In the genomic region with DNA sequence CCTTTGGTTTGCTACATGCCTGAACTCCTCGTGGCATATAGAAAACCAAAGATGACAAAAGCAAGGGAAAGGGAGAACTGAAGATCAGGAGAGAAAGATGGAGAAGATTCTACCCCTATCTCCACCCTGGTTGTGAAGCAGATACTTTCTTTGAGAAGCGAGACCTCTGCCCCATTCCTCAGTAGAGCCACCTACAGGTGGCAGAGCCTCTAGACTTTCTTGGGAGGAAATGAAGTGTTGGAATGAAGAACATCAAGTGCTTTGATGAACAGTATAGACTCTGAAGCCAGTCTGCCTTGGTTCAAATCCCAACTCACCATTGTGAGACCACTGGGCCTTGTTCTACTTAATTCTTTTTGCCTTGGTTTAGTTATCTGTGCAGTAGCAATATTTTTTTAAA, we compare ENCODE assay signal across 1 cellular context.
TF ChIP-seq lines count a peak whose summit lies in the region.

No MANE protein-coding gene starts in this region.

TF ChIP-seq in Ishikawa, 13 proteins besides CTCF, POLR2A, EP300 and RAD21 (continued from another document):
- TF ChIP-seq, protein P1, sequence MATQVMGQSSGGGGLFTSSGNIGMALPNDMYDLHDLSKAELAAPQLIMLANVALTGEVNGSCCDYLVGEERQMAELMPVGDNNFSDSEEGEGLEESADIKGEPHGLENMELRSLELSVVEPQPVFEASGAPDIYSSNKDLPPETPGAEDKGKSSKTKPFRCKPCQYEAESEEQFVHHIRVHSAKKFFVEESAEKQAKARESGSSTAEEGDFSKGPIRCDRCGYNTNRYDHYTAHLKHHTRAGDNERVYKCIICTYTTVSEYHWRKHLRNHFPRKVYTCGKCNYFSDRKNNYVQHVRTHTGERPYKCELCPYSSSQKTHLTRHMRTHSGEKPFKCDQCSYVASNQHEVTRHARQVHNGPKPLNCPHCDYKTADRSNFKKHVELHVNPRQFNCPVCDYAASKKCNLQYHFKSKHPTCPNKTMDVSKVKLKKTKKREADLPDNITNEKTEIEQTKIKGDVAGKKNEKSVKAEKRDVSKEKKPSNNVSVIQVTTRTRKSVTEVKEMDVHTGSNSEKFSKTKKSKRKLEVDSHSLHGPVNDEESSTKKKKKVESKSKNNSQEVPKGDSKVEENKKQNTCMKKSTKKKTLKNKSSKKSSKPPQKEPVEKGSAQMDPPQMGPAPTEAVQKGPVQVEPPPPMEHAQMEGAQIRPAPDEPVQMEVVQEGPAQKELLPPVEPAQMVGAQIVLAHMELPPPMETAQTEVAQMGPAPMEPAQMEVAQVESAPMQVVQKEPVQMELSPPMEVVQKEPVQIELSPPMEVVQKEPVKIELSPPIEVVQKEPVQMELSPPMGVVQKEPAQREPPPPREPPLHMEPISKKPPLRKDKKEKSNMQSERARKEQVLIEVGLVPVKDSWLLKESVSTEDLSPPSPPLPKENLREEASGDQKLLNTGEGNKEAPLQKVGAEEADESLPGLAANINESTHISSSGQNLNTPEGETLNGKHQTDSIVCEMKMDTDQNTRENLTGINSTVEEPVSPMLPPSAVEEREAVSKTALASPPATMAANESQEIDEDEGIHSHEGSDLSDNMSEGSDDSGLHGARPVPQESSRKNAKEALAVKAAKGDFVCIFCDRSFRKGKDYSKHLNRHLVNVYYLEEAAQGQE (IDR thresholded peaks at IDR 0.05; ENCODE audit: low read depth): no peak
